In the genomic region with DNA sequence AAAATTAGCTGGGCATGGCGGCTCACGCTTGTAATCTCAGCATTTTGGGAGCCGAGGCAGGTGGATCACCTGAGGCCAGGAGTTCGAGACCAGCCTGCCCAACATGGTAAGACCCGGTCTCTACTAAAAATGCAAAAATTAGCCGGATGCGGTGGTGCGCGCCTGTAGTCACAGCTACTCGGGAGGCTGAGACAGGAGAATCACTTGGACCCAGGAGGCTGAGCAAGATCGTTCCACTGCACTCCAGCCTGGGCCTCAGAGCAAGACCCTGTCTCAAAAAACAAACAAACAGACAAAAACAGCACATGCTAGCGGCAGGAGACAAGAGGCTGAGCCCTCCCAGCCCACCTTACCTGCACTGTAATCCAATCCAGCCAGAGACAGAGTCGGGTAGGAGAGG, we compare ENCODE assay signal across 10 cellular contexts. TPM values are rescaled to one million over a fixed set of nuclear protein-coding genes. Genes with fewer than 3 reads are reported as not detected.
DNase-seq lines count a peak whose midpoint lies in the region; ATAC-seq, FAIRE-seq and TF ChIP-seq lines count a peak whose summit lies in the region.
"Had no signal": no experiment of that assay in that cellular context is flagged by ENCODE, and none has a peak within 500 bp of the region (broad histone marks: within the 10 kb centered on the region; RNA-seq: fewer than 3 reads in every experiment).

No MANE protein-coding gene starts in this region.

- H3K9me3 ChIP-seq in HepG2 (ENCODE audit: low read length), result no peaks in the 10 kb centered on the region

- no peaks in the 10 kb centered on the region for H4K20me1 ChIP-seq in HepG2 (ENCODE audit: insufficient read depth, low read length)

- H3K4me1 ChIP-seq in HepG2 (ENCODE audit: insufficient read depth, low read length), result peaks cover 76% of the 10 kb centered on the region

- no peak for TF ChIP-seq EP300 in HepG2 (IDR thresholded peaks at IDR 0.05; ENCODE audit: low read depth in 2 of 2, low read length in 2 of 2)
- no peak for TF ChIP-seq EP300 in HepG2 (CRISPR knock-in tag; IDR thresholded peaks at IDR 0.05; ENCODE audit: borderline replicate concordance)

- no peak overlapping the region for H3K27ac Mint-ChIP-seq in activated T-cell treated with anti-CD3 and anti-CD28 coated beads, Interleukin-2, amount 50 U/mL, for 72 hours
- no peak overlapping the region for H3K27ac Mint-ChIP-seq in activated T-helper 2 cell treated with anti-CD3 and anti-CD28 coated beads, Interferon-gamma antibody, Interleukin-2, Interleukin-4, amounts not matched to agents 10 μg/mL and 5 μg/mL and 100 μg/mL, durations not matched to agents 14 hours and 24 hours and 36 hours
- H3K27ac Mint-ChIP-seq in type B pancreatic cell, result peak overlapping the region; percentile 85

- intact Hi-C loops in activated T-helper 2 cell treated with anti-CD3 and anti-CD28 coated beads, Interferon-gamma antibody, Interleukin-2, Interleukin-4, amounts not matched to agents 10 μg/mL and 5 μg/mL and 100 μg/mL, durations not matched to agents 14 hours and 24 hours and 36 hours (cut with micrococcal nuclease), result loop anchor here (2.0 kb wide), 1 partner anchor 43 kb away; the partner anchor contains the start of gene MIGA2
- intact Hi-C loops in HepG2 (cut with micrococcal nuclease; ENCODE audit: unreplicated experiment), result loop anchor here (5.0 kb wide), 1 partner anchor 43 kb away; the partner anchor contains the start of gene MIGA2

- TF ChIP-seq RAD21 in HepG2 (CRISPR knock-in tag; IDR thresholded peaks at IDR 0.05), result no peak

- peak overlapping the region; percentile 98 for H3K4me2 ChIP-seq in HepG2 (ENCODE audit: low read depth, low read length)

- POLR2A ChIA-PET in HepG2 (lab: Yijun Ruan, JAX), result no interaction called here

- 85% methylated on average over 13 of the region's 13 CpGs for WGBS in HepG2 (ENCODE audit: low lambda C conversion rate)

- no peaks in the 10 kb centered on the region for H3K36me3 Mint-ChIP-seq in activated T-cell treated with anti-CD3 and anti-CD28 coated beads, Interleukin-2, amount 50 U/mL, for 72 hours (ENCODE audit: insufficient read depth in 2 of 2)
- H3K36me3 Mint-ChIP-seq in activated T-helper 2 cell treated with anti-CD3 and anti-CD28 coated beads, Interferon-gamma antibody, Interleukin-2, Interleukin-4, amounts not matched to agents 10 μg/mL and 5 μg/mL and 100 μg/mL, durations not matched to agents 14 hours and 24 hours and 36 hours (ENCODE audit: low read depth), result peaks cover 5% of the 10 kb centered on the region
- H3K36me3 Mint-ChIP-seq in type B pancreatic cell, result no peaks in the 10 kb centered on the region

- H3K79me2 ChIP-seq in HepG2 (ENCODE audit: insufficient read depth, low read length), result peaks cover 41% of the 10 kb centered on the region

- no peaks in the 10 kb centered on the region for H3K9me3 Mint-ChIP-seq in activated T-cell treated with anti-CD3 and anti-CD28 coated beads, Interleukin-2, amount 50 U/mL, for 72 hours
- no peaks in the 10 kb centered on the region for H3K9me3 Mint-ChIP-seq in activated T-helper 2 cell treated with anti-CD3 and anti-CD28 coated beads, Interferon-gamma antibody, Interleukin-2, Interleukin-4, amounts not matched to agents 10 μg/mL and 5 μg/mL and 100 μg/mL, durations not matched to agents 14 hours and 24 hours and 36 hours
- H3K9me3 Mint-ChIP-seq in type B pancreatic cell, result no peaks in the 10 kb centered on the region

- peak overlapping the region; percentile 63 for H3K27ac ChIP-seq in HepG2 (ENCODE audit: extremely low read length, insufficient read depth, low read length)

- in situ Hi-C loops in HepG2 (cut with HindIII; ENCODE audit: extremely low pct_ligation_motif_present, low pct_unique_long_range_greater_than_20kb), result no loop called here

- no peak for FAIRE-seq in HepG2 (lab: Jason Lieb, UNC)
- FAIRE-seq: colon had no signal

- H3K4me1 Mint-ChIP-seq in activated T-cell treated with anti-CD3 and anti-CD28 coated beads, Interleukin-2, amount 50 U/mL, for 72 hours (ENCODE audit: low read depth), result peaks cover 34% of the 10 kb centered on the region
- H3K4me1 Mint-ChIP-seq in activated T-helper 2 cell treated with anti-CD3 and anti-CD28 coated beads, Interferon-gamma antibody, Interleukin-2, Interleukin-4, amounts not matched to agents 10 μg/mL and 5 μg/mL and 100 μg/mL, durations not matched to agents 14 hours and 24 hours and 36 hours (ENCODE audit: low read depth), result peaks cover 16% of the 10 kb centered on the region
- H3K4me1 Mint-ChIP-seq in type B pancreatic cell (ENCODE audit: unreplicated experiment), result peaks cover 10% of the 10 kb centered on the region

- H3K4me3 Mint-ChIP-seq in activated T-cell treated with anti-CD3 and anti-CD28 coated beads, Interleukin-2, amount 50 U/mL, for 72 hours, result peak overlapping the region; percentile 95 to 98
- peak overlapping the region; percentile 90 for H3K4me3 Mint-ChIP-seq in activated T-helper 2 cell treated with anti-CD3 and anti-CD28 coated beads, Interferon-gamma antibody, Interleukin-2, Interleukin-4, amounts not matched to agents 10 μg/mL and 5 μg/mL and 100 μg/mL, durations not matched to agents 14 hours and 24 hours and 36 hours (ENCODE audit: low read depth)
- H3K4me3 Mint-ChIP-seq in type B pancreatic cell, result peak overlapping the region; percentile 91

- ATAC-seq in activated T-cell treated with anti-CD3 and anti-CD28 coated beads, Interleukin-2, amount 50 U/mL, for 72 hours (replicated peaks in 1 of 2), result no peak
- ATAC-seq in HepG2 (no peak), HG02759 (IDR thresholded peaks at IDR 0.05; ENCODE audit: unreplicated experiment) (no peak)

- no peak overlapping the region for H2AFZ ChIP-seq in HepG2 (ENCODE audit: low read length)

- H3K27me3 ChIP-seq in HepG2 (ENCODE audit: control insufficient read depth in 1 of 2, insufficient read depth in 2 of 2, low read length in 2 of 2), result no peaks in the 10 kb centered on the region

- DNase-seq in activated T-cell treated with anti-CD3 and anti-CD28 coated beads, Interleukin-2, amount 50 U/mL, for 72 hours, result no peak
- no peak for DNase-seq in activated T-cell treated with anti-CD3 and anti-CD28 coated beads, Interleukin-2, amount 50 U/mL, for 1 hour
- DNase-seq in activated T-helper 2 cell treated with anti-CD3 and anti-CD28 coated beads, Interferon-gamma antibody, Interleukin-2, Interleukin-4, amounts not matched to agents 10 μg/mL and 5 μg/mL and 100 μg/mL, durations not matched to agents 14 hours and 24 hours and 36 hours (ENCODE audit: low spot score), result no peak
- DNase-seq in HepG2 (ENCODE audit: low spot score) (no peak), type B pancreatic cell (ENCODE audit: extremely low spot score, unreplicated experiment) (no peak), NCI-H524 treated with DMSO at 0.1 percent for 48 hours (lab: John Stamatoyannopoulos, UW) (no peak)
- DNase-seq in effector CD4-positive, alpha-beta T cell, result no peak
- DNase-seq: T1000 had no signal

- CTCF ChIA-PET in HepG2 (lab: Yijun Ruan, JAX; ENCODE audit: low intra/inter-chr PET ratio, low total read pairs), result no interaction called here

- peak overlapping the region; percentile 64 to 89 (median 75) for H3K4me3 ChIP-seq in HepG2 (replicated peaks in 1 of 3; ENCODE audit: insufficient read depth in 1 of 3, low read depth in 2 of 3, low read length in 3 of 3)

- TF ChIP-seq POLR2A in HepG2 (IDR thresholded peaks at IDR 0.05; ENCODE audit: insufficient read depth in 1 of 2, low read depth in 2 of 2, low read length in 2 of 2), result no peak

- no TSS peak for BruUV-seq in HepG2 (replicated peaks; lab: Mats Ljungman, UMichigan)

- TF ChIP-seq CTCF in HepG2 (CRISPR knock-in tag; IDR thresholded peaks at IDR 0.05) (no peak), type B pancreatic cell (conservative IDR thresholded peaks at IDR 0.05) (no peak)

- H3K9ac ChIP-seq in HepG2 (ENCODE audit: insufficient read depth, low read depth, low read length), result peak overlapping the region; percentile 69

- H3K27me3 Mint-ChIP-seq in activated T-cell treated with anti-CD3 and anti-CD28 coated beads, Interleukin-2, amount 50 U/mL, for 72 hours (ENCODE audit: low read depth), result no peaks in the 10 kb centered on the region
- no peaks in the 10 kb centered on the region for H3K27me3 Mint-ChIP-seq in activated T-helper 2 cell treated with anti-CD3 and anti-CD28 coated beads, Interferon-gamma antibody, Interleukin-2, Interleukin-4, amounts not matched to agents 10 μg/mL and 5 μg/mL and 100 μg/mL, durations not matched to agents 14 hours and 24 hours and 36 hours (ENCODE audit: low read depth)
- no peaks in the 10 kb centered on the region for H3K27me3 Mint-ChIP-seq in type B pancreatic cell

- H3K36me3 ChIP-seq in HepG2 (replicated peaks in 1 of 2; ENCODE audit: control insufficient read depth in 1 of 2, insufficient read depth in 2 of 2, low read length in 2 of 2), result peaks cover 4 to 6% of the 10 kb centered on the region in 2 experiments; a peak in 3 of 5 replicates

RNA-seq across cellular contexts. Expression of gene DOLPP1, which starts 1.1 kb away (rescaled TPM):
- 10 to 100 TPM; 17.1 to 22.3 TPM for total RNA-seq in activated T-cell treated with anti-CD3 and anti-CD28 coated beads, Interleukin-2, amount 50 U/mL, for 72 hours
- 20.2 and 22.9 TPM in 2 replicates for total RNA-seq in activated T-helper 2 cell treated with anti-CD3 and anti-CD28 coated beads, Interferon-gamma antibody, Interleukin-2, Interleukin-4, amounts not matched to agents 10 μg/mL and 5 μg/mL and 100 μg/mL, durations not matched to agents 14 hours and 24 hours and 36 hours
- total RNA-seq in HepG2 (2016; rRNA removed; fragmentation: Illumina TruSeq; extraction: Trizol), result 15.1 and 34.1 TPM in 2 replicates
- total RNA-seq in HepG2 (2016; cell fraction: cytosol; rRNA removed; fragmentation: Illumina TruSeq; extraction: Trizol; ENCODE audit: low read depth), result 4.4 and 4.8 TPM in 2 replicates
- total RNA-seq in HepG2 (2016; cell fraction: insoluble cytoplasmic fraction; rRNA removed; fragmentation: Illumina TruSeq; extraction: Trizol), result 14.3 and 33.9 TPM in 2 replicates
- 11.5 and 12.2 TPM in 2 replicates for total RNA-seq in HepG2 (2016; cell fraction: membrane; rRNA removed; fragmentation: Illumina TruSeq; extraction: Trizol)
- total RNA-seq in HepG2 (2016; cell fraction: nucleus; rRNA removed; fragmentation: Illumina TruSeq; extraction: Trizol), result 27.9 and 34.5 TPM in 2 replicates
- 20.9 and 21.0 TPM in 2 replicates for polyA plus RNA-seq in HepG2 (2011; rRNA removed)
- polyA plus RNA-seq in HepG2 (2011; cell fraction: cytosol; rRNA removed), result 18.4 and 24.7 TPM in 2 replicates
- polyA plus RNA-seq in HepG2 (2011; cell fraction: nucleus; rRNA removed), result 17.8 and 22.4 TPM in 2 replicates
- 7.5 and 9.0 TPM in 2 replicates for polyA plus RNA-seq in HepG2 (2012)
- polyA plus RNA-seq in HepG2 (2016; cell fraction: cytosol; fragmentation: Illumina TruSeq; extraction: Trizol; ENCODE audit: low read depth), result 3.5 and 3.7 TPM in 2 replicates
- 15.8 and 16.0 TPM in 2 replicates for polyA plus RNA-seq in HepG2 (2016; cell fraction: insoluble cytoplasmic fraction; fragmentation: Illumina TruSeq; extraction: Trizol; ENCODE audit: low read depth)
- polyA plus RNA-seq in HepG2 (2016; cell fraction: membrane; fragmentation: Illumina TruSeq; extraction: Trizol; ENCODE audit: low read depth), result 6.2 and 7.2 TPM in 2 replicates
- polyA plus RNA-seq in HepG2 (2016; cell fraction: nucleus; fragmentation: Illumina TruSeq; extraction: Trizol; ENCODE audit: insufficient read depth, low read depth), result 48.2 and 51.4 TPM in 2 replicates
- 31.9 and 42.4 TPM in 2 replicates for polyA minus RNA-seq in HepG2 (2011; rRNA and poly(A)+ RNA removed; ENCODE audit: low replicate concordance)
- 9.3 and 12.5 TPM in 2 replicates for polyA minus RNA-seq in HepG2 (2011; cell fraction: cytosol; rRNA and poly(A)+ RNA removed)
- 4.4 and 6.6 TPM in 2 replicates for polyA minus RNA-seq in HepG2 (2011; cell fraction: nucleus; rRNA and poly(A)+ RNA removed)
- 20.2 and 21.1 TPM in 2 replicates for total RNA-seq in type B pancreatic cell (ENCODE audit: low replicate concordance)

RNA-seq across cellular contexts. Expression of gene CRAT, which starts 30.8 kb away (rescaled TPM):
- total RNA-seq in activated T-cell treated with anti-CD3 and anti-CD28 coated beads, Interleukin-2, amount 50 U/mL, for 72 hours, result 10 to 100 TPM; 21.4 to 23.8 TPM
- 13.6 and 14.3 TPM in 2 replicates for total RNA-seq in activated T-helper 2 cell treated with anti-CD3 and anti-CD28 coated beads, Interferon-gamma antibody, Interleukin-2, Interleukin-4, amounts not matched to agents 10 μg/mL and 5 μg/mL and 100 μg/mL, durations not matched to agents 14 hours and 24 hours and 36 hours
- total RNA-seq in HepG2 (2016; rRNA removed; fragmentation: Illumina TruSeq; extraction: Trizol), result 26.6 and 29.3 TPM in 2 replicates
- 13.7 and 20.3 TPM in 2 replicates for total RNA-seq in HepG2 (2016; cell fraction: cytosol; rRNA removed; fragmentation: Illumina TruSeq; extraction: Trizol; ENCODE audit: low read depth)
- total RNA-seq in HepG2 (2016; cell fraction: insoluble cytoplasmic fraction; rRNA removed; fragmentation: Illumina TruSeq; extraction: Trizol), result 24.5 and 28.0 TPM in 2 replicates
- 27.1 and 32.0 TPM in 2 replicates for total RNA-seq in HepG2 (2016; cell fraction: membrane; rRNA removed; fragmentation: Illumina TruSeq; extraction: Trizol)
- 17.6 and 18.1 TPM in 2 replicates for total RNA-seq in HepG2 (2016; cell fraction: nucleus; rRNA removed; fragmentation: Illumina TruSeq; extraction: Trizol)
- polyA plus RNA-seq in HepG2 (2011; rRNA removed), result 26.1 and 31.1 TPM in 2 replicates
- polyA plus RNA-seq in HepG2 (2011; cell fraction: cytosol; rRNA removed), result 21.4 and 24.4 TPM in 2 replicates
- 62.4 and 63.9 TPM in 2 replicates for polyA plus RNA-seq in HepG2 (2011; cell fraction: nucleus; rRNA removed)
- 32.3 and 32.7 TPM in 2 replicates for polyA plus RNA-seq in HepG2 (2012)
- 18.5 and 23.3 TPM in 2 replicates for polyA plus RNA-seq in HepG2 (2016; cell fraction: cytosol; fragmentation: Illumina TruSeq; extraction: Trizol; ENCODE audit: low read depth)
- 27.2 and 34.4 TPM in 2 replicates for polyA plus RNA-seq in HepG2 (2016; cell fraction: insoluble cytoplasmic fraction; fragmentation: Illumina TruSeq; extraction: Trizol; ENCODE audit: low read depth)
- 26.8 and 32.7 TPM in 2 replicates for polyA plus RNA-seq in HepG2 (2016; cell fraction: membrane; fragmentation: Illumina TruSeq; extraction: Trizol; ENCODE audit: low read depth)
- 29.5 and 29.9 TPM in 2 replicates for polyA plus RNA-seq in HepG2 (2016; cell fraction: nucleus; fragmentation: Illumina TruSeq; extraction: Trizol; ENCODE audit: insufficient read depth, low read depth)
- 7.1 and 60.6 TPM in 2 replicates for polyA minus RNA-seq in HepG2 (2011; rRNA and poly(A)+ RNA removed; ENCODE audit: low replicate concordance)
- 24.5 and 25.6 TPM in 2 replicates for polyA minus RNA-seq in HepG2 (2011; cell fraction: cytosol; rRNA and poly(A)+ RNA removed)
- 11.7 and 16.0 TPM in 2 replicates for polyA minus RNA-seq in HepG2 (2011; cell fraction: nucleus; rRNA and poly(A)+ RNA removed)
- 14.5 and 28.4 TPM in 2 replicates for total RNA-seq in type B pancreatic cell (ENCODE audit: low replicate concordance)

RNA-seq across cellular contexts. Expression of gene PTPA, which starts 31.4 kb away (rescaled TPM):
- total RNA-seq in activated T-cell treated with anti-CD3 and anti-CD28 coated beads, Interleukin-2, amount 50 U/mL, for 72 hours, result 10 to 100 TPM; 85.5 to 98.3 TPM
- total RNA-seq in activated T-helper 2 cell treated with anti-CD3 and anti-CD28 coated beads, Interferon-gamma antibody, Interleukin-2, Interleukin-4, amounts not matched to agents 10 μg/mL and 5 μg/mL and 100 μg/mL, durations not matched to agents 14 hours and 24 hours and 36 hours, result 106 and 112 TPM in 2 replicates
- total RNA-seq in HepG2 (2016; rRNA removed; fragmentation: Illumina TruSeq; extraction: Trizol) (105 and 109 TPM in 2 replicates), type B pancreatic cell (ENCODE audit: low replicate concordance) (102 and 115 TPM in 2 replicates)
- total RNA-seq in HepG2 (2016; cell fraction: cytosol; rRNA removed; fragmentation: Illumina TruSeq; extraction: Trizol; ENCODE audit: low read depth), result 13.7 and 14.3 TPM in 2 replicates
- total RNA-seq in HepG2 (2016; cell fraction: insoluble cytoplasmic fraction; rRNA removed; fragmentation: Illumina TruSeq; extraction: Trizol), result 107 and 108 TPM in 2 replicates
- 42.5 and 49.9 TPM in 2 replicates for total RNA-seq in HepG2 (2016; cell fraction: membrane; rRNA removed; fragmentation: Illumina TruSeq; extraction: Trizol)
- total RNA-seq in HepG2 (2016; cell fraction: nucleus; rRNA removed; fragmentation: Illumina TruSeq; extraction: Trizol), result 57.5 and 66.5 TPM in 2 replicates
- polyA plus RNA-seq in HepG2 (2011; rRNA removed), result 79.3 and 86.0 TPM in 2 replicates
- 78.6 and 93.8 TPM in 2 replicates for polyA plus RNA-seq in HepG2 (2011; cell fraction: cytosol; rRNA removed)
- 64.7 and 73.4 TPM in 2 replicates for polyA plus RNA-seq in HepG2 (2011; cell fraction: nucleus; rRNA removed)
- 58.7 and 58.8 TPM in 2 replicates for polyA plus RNA-seq in HepG2 (2012)
- polyA plus RNA-seq in HepG2 (2016; cell fraction: cytosol; fragmentation: Illumina TruSeq; extraction: Trizol; ENCODE audit: low read depth), result 12.7 and 14.2 TPM in 2 replicates
- 95.6 and 101 TPM in 2 replicates for polyA plus RNA-seq in HepG2 (2016; cell fraction: insoluble cytoplasmic fraction; fragmentation: Illumina TruSeq; extraction: Trizol; ENCODE audit: low read depth)
- polyA plus RNA-seq in HepG2 (2016; cell fraction: membrane; fragmentation: Illumina TruSeq; extraction: Trizol; ENCODE audit: low read depth), result 35.2 and 36.7 TPM in 2 replicates
- 80.4 and 88.7 TPM in 2 replicates for polyA plus RNA-seq in HepG2 (2016; cell fraction: nucleus; fragmentation: Illumina TruSeq; extraction: Trizol; ENCODE audit: insufficient read depth, low read depth)
- polyA minus RNA-seq in HepG2 (2011; rRNA and poly(A)+ RNA removed; ENCODE audit: low replicate concordance), result 104 and 215 TPM in 2 replicates
- 57.5 and 58.2 TPM in 2 replicates for polyA minus RNA-seq in HepG2 (2011; cell fraction: cytosol; rRNA and poly(A)+ RNA removed)
- polyA minus RNA-seq in HepG2 (2011; cell fraction: nucleus; rRNA and poly(A)+ RNA removed), result 32.4 and 34.9 TPM in 2 replicates

RNA-seq across cellular contexts. Expression of gene MIGA2, which starts 43.4 kb away (rescaled TPM):
- total RNA-seq in activated T-cell treated with anti-CD3 and anti-CD28 coated beads, Interleukin-2, amount 50 U/mL, for 72 hours, result 10 to 100 TPM; 38.5 to 41.5 TPM
- total RNA-seq in activated T-helper 2 cell treated with anti-CD3 and anti-CD28 coated beads, Interferon-gamma antibody, Interleukin-2, Interleukin-4, amounts not matched to agents 10 μg/mL and 5 μg/mL and 100 μg/mL, durations not matched to agents 14 hours and 24 hours and 36 hours, result 41.5 and 41.7 TPM in 2 replicates
- total RNA-seq in HepG2 (2016; rRNA removed; fragmentation: Illumina TruSeq; extraction: Trizol) (8.9 and 17.1 TPM in 2 replicates), type B pancreatic cell (ENCODE audit: low replicate concordance) (38.4 and 41.6 TPM in 2 replicates)
- total RNA-seq in HepG2 (2016; cell fraction: cytosol; rRNA removed; fragmentation: Illumina TruSeq; extraction: Trizol; ENCODE audit: low read depth), result 5.8 TPM in 2 replicates
- total RNA-seq in HepG2 (2016; cell fraction: insoluble cytoplasmic fraction; rRNA removed; fragmentation: Illumina TruSeq; extraction: Trizol), result 8.3 and 17.7 TPM in 2 replicates
- total RNA-seq in HepG2 (2016; cell fraction: membrane; rRNA removed; fragmentation: Illumina TruSeq; extraction: Trizol), result 6.6 and 6.9 TPM in 2 replicates
- 22.2 and 26.2 TPM in 2 replicates for total RNA-seq in HepG2 (2016; cell fraction: nucleus; rRNA removed; fragmentation: Illumina TruSeq; extraction: Trizol)
- 10.8 and 12.2 TPM in 2 replicates for polyA plus RNA-seq in HepG2 (2011; rRNA removed)
- polyA plus RNA-seq in HepG2 (2011; cell fraction: cytosol; rRNA removed), result 4.8 and 7.2 TPM in 2 replicates
- 118 and 145 TPM in 2 replicates for polyA plus RNA-seq in HepG2 (2011; cell fraction: nucleus; rRNA removed)
- 3.9 and 9.8 TPM in 2 replicates for polyA plus RNA-seq in HepG2 (2012)
- polyA plus RNA-seq in HepG2 (2016; cell fraction: cytosol; fragmentation: Illumina TruSeq; extraction: Trizol; ENCODE audit: low read depth), result 1.3 and 1.6 TPM in 2 replicates
- 5.8 and 6.3 TPM in 2 replicates for polyA plus RNA-seq in HepG2 (2016; cell fraction: insoluble cytoplasmic fraction; fragmentation: Illumina TruSeq; extraction: Trizol; ENCODE audit: low read depth)
- 3.4 and 4.3 TPM in 2 replicates for polyA plus RNA-seq in HepG2 (2016; cell fraction: membrane; fragmentation: Illumina TruSeq; extraction: Trizol; ENCODE audit: low read depth)
- polyA plus RNA-seq in HepG2 (2016; cell fraction: nucleus; fragmentation: Illumina TruSeq; extraction: Trizol; ENCODE audit: insufficient read depth, low read depth), result 44.0 and 50.8 TPM in 2 replicates
- 17.4 and 26.1 TPM in 2 replicates for polyA minus RNA-seq in HepG2 (2011; rRNA and poly(A)+ RNA removed; ENCODE audit: low replicate concordance)
- 4.4 and 5.0 TPM in 2 replicates for polyA minus RNA-seq in HepG2 (2011; cell fraction: cytosol; rRNA and poly(A)+ RNA removed)
- polyA minus RNA-seq in HepG2 (2011; cell fraction: nucleus; rRNA and poly(A)+ RNA removed), result 18.5 and 19.6 TPM in 2 replicates

RNA-seq across cellular contexts. Expression of gene SH3GLB2, which starts 51.7 kb away (rescaled TPM):
- 10 to 100 TPM; 41.3 to 41.8 TPM for total RNA-seq in activated T-cell treated with anti-CD3 and anti-CD28 coated beads, Interleukin-2, amount 50 U/mL, for 72 hours
- 71.5 and 73.4 TPM in 2 replicates for total RNA-seq in activated T-helper 2 cell treated with anti-CD3 and anti-CD28 coated beads, Interferon-gamma antibody, Interleukin-2, Interleukin-4, amounts not matched to agents 10 μg/mL and 5 μg/mL and 100 μg/mL, durations not matched to agents 14 hours and 24 hours and 36 hours
- 10.5 and 24.0 TPM in 2 replicates for total RNA-seq in HepG2 (2016; rRNA removed; fragmentation: Illumina TruSeq; extraction: Trizol)
- 5.7 and 6.3 TPM in 2 replicates for total RNA-seq in HepG2 (2016; cell fraction: cytosol; rRNA removed; fragmentation: Illumina TruSeq; extraction: Trizol; ENCODE audit: low read depth)
- 10.1 and 22.9 TPM in 2 replicates for total RNA-seq in HepG2 (2016; cell fraction: insoluble cytoplasmic fraction; rRNA removed; fragmentation: Illumina TruSeq; extraction: Trizol)
- total RNA-seq in HepG2 (2016; cell fraction: membrane; rRNA removed; fragmentation: Illumina TruSeq; extraction: Trizol), result 9.8 and 12.3 TPM in 2 replicates
- 28.6 and 31.6 TPM in 2 replicates for total RNA-seq in HepG2 (2016; cell fraction: nucleus; rRNA removed; fragmentation: Illumina TruSeq; extraction: Trizol)
- polyA plus RNA-seq in HepG2 (2011; rRNA removed), result 40.6 and 68.0 TPM in 2 replicates
- polyA plus RNA-seq in HepG2 (2011; cell fraction: cytosol; rRNA removed), result 23.7 and 25.8 TPM in 2 replicates
- polyA plus RNA-seq in HepG2 (2011; cell fraction: nucleus; rRNA removed), result 356 and 393 TPM in 2 replicates
- polyA plus RNA-seq in HepG2 (2012), result 17.4 and 18.7 TPM in 2 replicates
- 7.5 and 8.5 TPM in 2 replicates for polyA plus RNA-seq in HepG2 (2016; cell fraction: cytosol; fragmentation: Illumina TruSeq; extraction: Trizol; ENCODE audit: low read depth)
- 13.7 and 15.9 TPM in 2 replicates for polyA plus RNA-seq in HepG2 (2016; cell fraction: insoluble cytoplasmic fraction; fragmentation: Illumina TruSeq; extraction: Trizol; ENCODE audit: low read depth)
- 11.0 and 13.2 TPM in 2 replicates for polyA plus RNA-seq in HepG2 (2016; cell fraction: membrane; fragmentation: Illumina TruSeq; extraction: Trizol; ENCODE audit: low read depth)
- 80.7 and 100 TPM in 2 replicates for polyA plus RNA-seq in HepG2 (2016; cell fraction: nucleus; fragmentation: Illumina TruSeq; extraction: Trizol; ENCODE audit: insufficient read depth, low read depth)
- 29.6 and 163 TPM in 2 replicates for polyA minus RNA-seq in HepG2 (2011; rRNA and poly(A)+ RNA removed; ENCODE audit: low replicate concordance)
- polyA minus RNA-seq in HepG2 (2011; cell fraction: cytosol; rRNA and poly(A)+ RNA removed), result 10.4 and 14.1 TPM in 2 replicates
- polyA minus RNA-seq in HepG2 (2011; cell fraction: nucleus; rRNA and poly(A)+ RNA removed), result 20.3 and 22.6 TPM in 2 replicates
- 126 and 224 TPM in 2 replicates for total RNA-seq in type B pancreatic cell (ENCODE audit: low replicate concordance)
